In genomic region chr18:76449110-76449453, GRCh38 we compare ENCODE assay signal across 1 cellular context.
TF ChIP-seq lines count a peak whose summit lies in the region.

No MANE protein-coding gene starts in this region.

TF ChIP-seq in HepG2, 621 proteins besides CTCF, POLR2A, EP300 and RAD21:
- TF ChIP-seq ZNF317 (CRISPR knock-in tag; IDR thresholded peaks at IDR 0.05) (peak; percentile 93), U2AF2 (IDR thresholded peaks at IDR 0.05; ENCODE audit: low read depth, low read length) (no peak), RBM22 (optimal IDR thresholded peaks at IDR 0.05; ENCODE audit: low read length) (peak; percentile 32), ZNF768 (CRISPR knock-in tag; IDR thresholded peaks at IDR 0.05) (0 out of 2 replicates have a peak, but pooled peaks have one; percentile 42)
